14 cellular contexts compared by ENCODE assay signal in the genomic region with DNA sequence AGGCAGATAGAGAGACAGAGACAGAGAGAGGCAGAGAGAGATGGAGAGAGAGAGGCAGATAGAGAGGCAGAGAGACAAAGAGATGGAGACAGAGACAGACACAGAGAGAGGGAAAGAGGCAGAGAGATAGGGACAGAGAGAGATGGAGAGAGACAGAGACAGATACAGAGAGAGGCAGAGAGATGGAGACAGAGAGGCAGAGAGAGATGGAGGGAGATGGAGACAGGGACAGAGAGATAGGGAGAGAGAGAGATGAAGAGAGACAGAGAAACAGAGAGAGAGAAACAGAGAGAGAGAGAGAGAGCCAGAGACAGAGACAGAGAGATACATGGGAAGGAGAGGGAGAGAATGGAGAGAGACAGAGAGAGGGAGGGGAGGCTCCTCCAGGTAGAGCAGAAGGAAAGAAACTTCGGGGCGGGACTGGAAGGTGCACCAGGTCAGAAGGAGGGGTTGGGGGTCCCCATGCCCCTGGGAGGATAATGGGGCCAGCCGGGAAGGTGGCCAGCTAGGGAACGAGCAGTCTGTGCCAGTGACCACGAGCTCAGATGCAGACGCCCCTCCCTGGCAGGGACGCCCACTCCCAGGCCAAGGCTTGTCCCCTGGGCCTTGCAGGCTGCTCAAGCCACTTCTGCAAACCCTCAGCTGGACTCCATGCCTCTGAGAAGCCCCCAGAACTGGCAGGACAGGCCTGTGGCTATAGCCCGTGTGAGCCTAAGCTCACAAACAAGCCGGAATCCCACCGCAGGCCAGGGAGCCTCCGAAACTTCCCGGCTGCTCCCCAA. TPM values are rescaled to one million over a fixed set of nuclear protein-coding genes. Genes with fewer than 3 reads are reported as not detected.
DNase-seq lines count a peak whose midpoint lies in the region; ATAC-seq and TF ChIP-seq lines count a peak whose summit lies in the region.
"Had no signal": no experiment of that assay in that cellular context is flagged by ENCODE, and none has a peak within 500 bp of the region (broad histone marks: within the 10 kb centered on the region; RNA-seq: fewer than 3 reads in every experiment).

No MANE protein-coding gene starts in this region.

- intact Hi-C loops in tibial artery (cut with DNase I; ENCODE audit: low total_unique reads) = no loop called here

- TF ChIP-seq RAD21 in SK-N-SH (IDR thresholded peaks at IDR 0.05; ENCODE audit: low read length) = no peak

- CTCF ChIA-PET in SK-N-SH (lab: Yijun Ruan, JAX) = interaction anchor here (1.0 to 1.3 kb wide), 3 partner anchors 18 to 51 kb away, joined by 3 to 5 read pairs (median 4); no protein-coding TSS in a partner anchor

- no peak for TF ChIP-seq EP300 in SK-N-SH (IDR thresholded peaks at IDR 0.05; ENCODE audit: borderline replicate concordance in 1 of 2, low read depth in 1 of 2, low read length in 1 of 2)

- TF ChIP-seq CTCF in SK-N-SH (IDR thresholded peaks at IDR 0.05) (no peak), tibial artery (IDR thresholded peaks at IDR 0.05) (no peak), progenitor cell of endocrine pancreas (IDR thresholded peaks at IDR 0.05; ENCODE audit: unreplicated experiment) (no peak)

- H3K27ac ChIP-seq in SK-N-SH (ENCODE audit: low read depth in 2 of 2, low read length in 1 of 2) (no peak overlapping the region), tibial artery (no peak overlapping the region)
- H3K27ac ChIP-seq: 22Rv1, GM23248, tibial nerve had no signal

- no peaks in the 10 kb centered on the region for H3K9me3 Mint-ChIP-seq in progenitor cell of endocrine pancreas (ENCODE audit: low read depth)
- H3K9me3 Mint-ChIP-seq: activated CD4-positive, alpha-beta T cell treated with anti-CD3 and anti-CD28 coated beads, Interleukin-2, amount 10 ng/mL, durations not matched to agents 7 days and 5 days; stimulated activated naive CD8-positive, alpha-beta T cell treated with anti-CD3 and anti-CD28 coated beads, Interleukin-15, amount 100 ng/mL, for 72 hours; T-helper 1 cell treated with Interleukin-12 subunit alpha and Interleukin-12 subunit beta and Interleukin-4 antibody, amounts not matched to agents 30 μg/mL and 1 μg/mL, for 36 hours had no signal

- DNase-seq in SK-N-SH (peak; percentile 49), RPMI8226 (peak; percentile 21), retina (peak; percentile 43), tibial artery (no peak), progenitor cell of endocrine pancreas (ENCODE audit: low spot score, unreplicated experiment) (no peak)
- DNase-seq: activated CD4-positive, alpha-beta T cell treated with anti-CD3 and anti-CD28 coated beads, Interleukin-2, amount 10 ng/mL, durations not matched to agents 7 days and 5 days; NCI-H2081 treated with DMSO at 0.1 percent for 48 hours; occipital lobe; stimulated activated naive CD8-positive, alpha-beta T cell treated with anti-CD3 and anti-CD28 coated beads, Interleukin-15, amount 100 ng/mL, for 72 hours had no signal

- H3K36me3 ChIP-seq in SK-N-SH (replicated peaks in 1 of 2; ENCODE audit: control insufficient read depth in 1 of 2, insufficient read depth in 2 of 2, low read length in 1 of 2) (no peaks in the 10 kb centered on the region), tibial artery (no peaks in the 10 kb centered on the region)
- H3K36me3 ChIP-seq: tibial nerve had no signal

- peaks cover 24% of the 10 kb centered on the region for H3K27me3 Mint-ChIP-seq in progenitor cell of endocrine pancreas

- no peaks in the 10 kb centered on the region for H3K9me2 ChIP-seq in SK-N-SH

- no peak overlapping the region for H3K4me3 Mint-ChIP-seq in progenitor cell of endocrine pancreas (ENCODE audit: low read depth)
- H3K4me3 Mint-ChIP-seq: activated CD4-positive, alpha-beta T cell treated with anti-CD3 and anti-CD28 coated beads, Interleukin-2, amount 10 ng/mL, durations not matched to agents 7 days and 5 days; stimulated activated naive CD8-positive, alpha-beta T cell treated with anti-CD3 and anti-CD28 coated beads, Interleukin-15, amount 100 ng/mL, for 72 hours; T-helper 1 cell treated with Interleukin-12 subunit alpha and Interleukin-12 subunit beta and Interleukin-4 antibody, amounts not matched to agents 30 μg/mL and 1 μg/mL, for 36 hours had no signal

- no peaks in the 10 kb centered on the region; the same call in 1 of the 2 replicates for H4K20me1 ChIP-seq in SK-N-SH (ENCODE audit: insufficient read depth)

- H3K4me1 Mint-ChIP-seq in progenitor cell of endocrine pancreas (ENCODE audit: low read depth) = peaks cover 3% of the 10 kb centered on the region

- H3K9me3 ChIP-seq in SK-N-SH (no peaks in the 10 kb centered on the region), tibial artery (no peaks in the 10 kb centered on the region)
- H3K9me3 ChIP-seq: tibial nerve had no signal

- no peak overlapping the region for H2AFZ ChIP-seq in SK-N-SH (ENCODE audit: low read depth)
- H2AFZ ChIP-seq: GM23248 had no signal

- no peak overlapping the region for H3K9ac ChIP-seq in SK-N-SH
- H3K9ac ChIP-seq: GM23248 had no signal

- H3K27ac Mint-ChIP-seq in progenitor cell of endocrine pancreas = no peak overlapping the region
- H3K27ac Mint-ChIP-seq: activated CD4-positive, alpha-beta T cell treated with anti-CD3 and anti-CD28 coated beads, Interleukin-2, amount 10 ng/mL, durations not matched to agents 7 days and 5 days; stimulated activated naive CD8-positive, alpha-beta T cell treated with anti-CD3 and anti-CD28 coated beads, Interleukin-15, amount 100 ng/mL, for 72 hours; T-helper 1 cell treated with Interleukin-12 subunit alpha and Interleukin-12 subunit beta and Interleukin-4 antibody, amounts not matched to agents 30 μg/mL and 1 μg/mL, for 36 hours had no signal

- H3K4me2 ChIP-seq in SK-N-SH = no peak overlapping the region

- H3K36me3 Mint-ChIP-seq in progenitor cell of endocrine pancreas (ENCODE audit: insufficient read depth) = no peaks in the 10 kb centered on the region

- no peak; the same call in 2 of the 3 replicates for ATAC-seq in SK-N-SH treated with all-trans-retinoic acid at 6 μM for 48 hours

- H3K4me3 ChIP-seq in SK-N-SH (ENCODE audit: low read depth in 2 of 2, low read length in 1 of 2) = no peak overlapping the region
- no peak overlapping the region for H3K4me3 ChIP-seq in tibial artery
- H3K4me3 ChIP-seq: GM23248, tibial nerve had no signal

- H3K79me2 ChIP-seq in SK-N-SH (ENCODE audit: insufficient read depth) = no peaks in the 10 kb centered on the region

- H3K27me3 ChIP-seq in SK-N-SH (ENCODE audit: insufficient read depth) (no peaks in the 10 kb centered on the region), tibial artery (peaks cover 0 to 46% of the 10 kb centered on the region in 2 donors)

- POLR2A ChIA-PET in SK-N-SH (lab: Yijun Ruan, JAX) = no interaction called here

- WGBS in SK-N-SH (ENCODE audit: low lambda C conversion rate) = 54% methylated on average over 4 of the region's 12 CpGs

- H3K4me1 ChIP-seq in SK-N-SH (ENCODE audit: control insufficient read depth in 1 of 2, insufficient read depth in 2 of 2, low read depth in 1 of 2, low read length in 1 of 2) = peaks cover 0 to 22% of the 10 kb centered on the region in 2 experiments; a peak in 1 of 4 replicates
- H3K4me1 ChIP-seq in tibial artery = peaks cover 0 to 27% (median 14%) of the 10 kb centered on the region in 4 donors

- no peaks in the 10 kb centered on the region for H3F3A ChIP-seq in SK-N-SH (replicated peaks; ENCODE audit: insufficient read depth)

TF ChIP-seq in SK-N-SH, 30 proteins besides CTCF, POLR2A, EP300 and RAD21 (continues in another document):
- TF ChIP-seq RXRA (IDR thresholded peaks at IDR 0.05; ENCODE audit: borderline replicate concordance, low read depth) (no peak), JUND (IDR thresholded peaks at IDR 0.05) (no peak), FOXM1 (IDR thresholded peaks at IDR 0.05; ENCODE audit: low read depth) (no peak), FOSL2 (IDR thresholded peaks at IDR 0.05; ENCODE audit: borderline replicate concordance, low read depth) (no peak), FOXJ3 (CRISPR knock-in tag; IDR thresholded peaks at IDR 0.05) (no peak), SIN3A (IDR thresholded peaks at IDR 0.05; ENCODE audit: borderline replicate concordance, low read depth, low read length) (no peak), RFX5 (IDR thresholded peaks at IDR 0.05; ENCODE audit: low read length) (no peak), TAF1 (IDR thresholded peaks at IDR 0.05; ENCODE audit: borderline replicate concordance, low read depth, low read length) (no peak)

RNA-seq across cellular contexts. Expression of a gene that starts 3.3 kb away (rescaled TPM):
- polyA plus RNA-seq in SK-N-SH (2012; rRNA removed) = 4.8 and 6.7 TPM in 2 replicates
- 2.4 and 5.1 TPM in 2 replicates for polyA plus RNA-seq in SK-N-SH (2012; cell fraction: cytosol; rRNA removed)
- polyA plus RNA-seq in SK-N-SH (2012; cell fraction: nucleus; rRNA removed) = 2.7 and 3.8 TPM in 2 replicates
- 2.7 and 4.2 TPM in 2 replicates for total RNA-seq in progenitor cell of endocrine pancreas

RNA-seq across cellular contexts. Expression of a gene that starts 18.6 kb away (rescaled TPM):
- 40.4 and 45.4 TPM in 2 replicates for polyA plus RNA-seq in SK-N-SH (2012; rRNA removed)
- polyA plus RNA-seq in SK-N-SH (2012; cell fraction: cytosol; rRNA removed) = 9.2 and 14.6 TPM in 2 replicates
- polyA plus RNA-seq in SK-N-SH (2012; cell fraction: nucleus; rRNA removed) = 262 and 389 TPM in 2 replicates
- 132 and 144 TPM in 2 replicates for total RNA-seq in progenitor cell of endocrine pancreas

RNA-seq across cellular contexts. Expression of a gene that starts 22.0 kb away (rescaled TPM):
- polyA plus RNA-seq in SK-N-SH (2012; rRNA removed) = 73.6 and 104 TPM in 2 replicates
- 90.3 and 97.8 TPM in 2 replicates for polyA plus RNA-seq in SK-N-SH (2012; cell fraction: cytosol; rRNA removed)
- 72.0 and 84.8 TPM in 2 replicates for polyA plus RNA-seq in SK-N-SH (2012; cell fraction: nucleus; rRNA removed)
- total RNA-seq in progenitor cell of endocrine pancreas = 114 and 118 TPM in 2 replicates

RNA-seq across cellular contexts. Expression of a gene that starts 35.3 kb away (rescaled TPM):
- polyA plus RNA-seq in SK-N-SH (2012; rRNA removed) = 0.96 and 1.2 TPM in 2 replicates
- 0.10 and 0.15 TPM in 2 replicates for polyA plus RNA-seq in SK-N-SH (2012; cell fraction: cytosol; rRNA removed)
- polyA plus RNA-seq in SK-N-SH (2012; cell fraction: nucleus; rRNA removed) = 9.6 and 17.1 TPM in 2 replicates
- 4.4 and 5.3 TPM in 2 replicates for total RNA-seq in progenitor cell of endocrine pancreas
- total RNA-seq: GM23248 had no signal

RNA-seq across cellular contexts. Expression of a gene that starts 56.3 kb away (rescaled TPM):
- polyA plus RNA-seq in SK-N-SH (2012; rRNA removed) = 6.5 and 8.1 TPM in 2 replicates
- polyA plus RNA-seq in SK-N-SH (2012; cell fraction: cytosol; rRNA removed) = 3.1 and 4.9 TPM in 2 replicates
- 18.5 and 29.8 TPM in 2 replicates for polyA plus RNA-seq in SK-N-SH (2012; cell fraction: nucleus; rRNA removed)
- total RNA-seq in progenitor cell of endocrine pancreas = 5.1 and 6.6 TPM in 2 replicates

Comparison
In these comparisons a context has a peak if more than half of its experiments do, and no peak if none do; other contexts are left out.
1. DNase-seq: peak in SK-N-SH (single experiment), RPMI8226 (single experiment) and retina (single experiment); none in tibial artery (0 of 2) and progenitor cell of endocrine pancreas (single experiment).